1 cellular context compared by ENCODE assay signal in genomic region chr1:44512313-44512885, GRCh38.
TF ChIP-seq lines count a peak whose summit lies in the region.

No MANE protein-coding gene starts in this region.

TF ChIP-seq in WTC11, 78 proteins besides CTCF, POLR2A, EP300 and RAD21 (continued from another document):
- TF ChIP-seq ZNF425 (CRISPR knock-in tag; conservative IDR thresholded peaks at IDR 0.05) = no peak
- no peak for TF ChIP-seq ZNF138 (CRISPR knock-in tag; conservative IDR thresholded peaks at IDR 0.05)
- no peak for TF ChIP-seq E2F1 (CRISPR knock-in tag; IDR thresholded peaks at IDR 0.05)
- TF ChIP-seq IRF2 (CRISPR knock-in tag; IDR thresholded peaks at IDR 0.05; ENCODE audit: borderline replicate concordance, low read depth) = no peak
- no peak for TF ChIP-seq MLX (CRISPR knock-in tag; IDR thresholded peaks at IDR 0.05)
- no peak for TF ChIP-seq ATF3 (CRISPR knock-in tag; conservative IDR thresholded peaks at IDR 0.05)
